In the genomic region with DNA sequence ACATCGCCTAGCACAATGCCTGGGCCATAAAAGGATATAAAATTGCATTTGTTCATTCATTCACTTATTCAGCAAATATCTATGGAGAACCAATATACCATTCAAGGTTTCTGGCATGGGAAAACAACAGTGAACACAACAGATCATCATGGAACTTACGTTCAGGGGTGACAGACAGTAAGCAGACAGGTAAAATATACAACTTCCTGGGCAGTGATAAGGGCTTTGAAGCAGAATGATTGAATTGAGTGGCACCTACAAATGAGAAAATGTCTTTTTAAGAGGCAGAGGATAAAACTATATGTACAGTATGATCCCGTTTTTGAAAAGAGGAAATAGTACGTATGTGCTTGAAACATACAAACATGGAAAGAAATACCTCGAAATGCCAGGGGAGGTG, we compare ENCODE assay signal across 1 cellular context.
TF ChIP-seq lines count a peak whose summit lies in the region.

No MANE protein-coding gene starts in this region.

TF ChIP-seq in SK-N-SH treated with all-trans-retinoic acid at 6 μM for 48 hours, 23 proteins besides CTCF, POLR2A, EP300 and RAD21 (continued from another document):
- TF ChIP-seq, protein P1, sequence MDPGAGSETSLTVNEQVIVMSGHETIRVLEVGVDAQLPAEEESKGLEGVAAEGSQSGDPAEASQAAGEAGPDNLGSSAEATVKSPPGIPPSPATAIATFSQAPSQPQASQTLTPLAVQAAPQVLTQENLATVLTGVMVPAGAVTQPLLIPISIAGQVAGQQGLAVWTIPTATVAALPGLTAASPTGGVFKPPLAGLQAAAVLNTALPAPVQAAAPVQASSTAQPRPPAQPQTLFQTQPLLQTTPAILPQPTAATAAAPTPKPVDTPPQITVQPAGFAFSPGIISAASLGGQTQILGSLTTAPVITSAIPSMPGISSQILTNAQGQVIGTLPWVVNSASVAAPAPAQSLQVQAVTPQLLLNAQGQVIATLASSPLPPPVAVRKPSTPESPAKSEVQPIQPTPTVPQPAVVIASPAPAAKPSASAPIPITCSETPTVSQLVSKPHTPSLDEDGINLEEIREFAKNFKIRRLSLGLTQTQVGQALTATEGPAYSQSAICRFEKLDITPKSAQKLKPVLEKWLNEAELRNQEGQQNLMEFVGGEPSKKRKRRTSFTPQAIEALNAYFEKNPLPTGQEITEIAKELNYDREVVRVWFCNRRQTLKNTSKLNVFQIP (CRISPR knock-in tag; IDR thresholded peaks at IDR 0.05; ENCODE audit: borderline replicate concordance, low read depth), result no peak
- TF ChIP-seq, protein P2, sequence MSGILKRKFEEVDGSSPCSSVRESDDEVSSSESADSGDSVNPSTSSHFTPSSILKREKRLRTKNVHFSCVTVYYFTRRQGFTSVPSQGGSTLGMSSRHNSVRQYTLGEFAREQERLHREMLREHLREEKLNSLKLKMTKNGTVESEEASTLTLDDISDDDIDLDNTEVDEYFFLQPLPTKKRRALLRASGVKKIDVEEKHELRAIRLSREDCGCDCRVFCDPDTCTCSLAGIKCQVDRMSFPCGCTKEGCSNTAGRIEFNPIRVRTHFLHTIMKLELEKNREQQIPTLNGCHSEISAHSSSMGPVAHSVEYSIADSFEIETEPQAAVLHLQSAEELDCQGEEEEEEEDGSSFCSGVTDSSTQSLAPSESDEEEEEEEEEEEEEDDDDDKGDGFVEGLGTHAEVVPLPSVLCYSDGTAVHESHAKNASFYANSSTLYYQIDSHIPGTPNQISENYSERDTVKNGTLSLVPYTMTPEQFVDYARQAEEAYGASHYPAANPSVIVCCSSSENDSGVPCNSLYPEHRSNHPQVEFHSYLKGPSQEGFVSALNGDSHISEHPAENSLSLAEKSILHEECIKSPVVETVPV (CRISPR knock-in tag; IDR thresholded peaks at IDR 0.05), result no peak
- TF ChIP-seq ZFP3 (CRISPR knock-in tag; IDR thresholded peaks at IDR 0.05) (no peak), ZFP30 (CRISPR knock-in tag; IDR thresholded peaks at IDR 0.05) (no peak), SNAI2 (CRISPR knock-in tag; IDR thresholded peaks at IDR 0.05) (no peak), BACH2 (CRISPR knock-in tag; IDR thresholded peaks at IDR 0.05; ENCODE audit: borderline replicate concordance) (no peak)
- TF ChIP-seq, protein P3, sequence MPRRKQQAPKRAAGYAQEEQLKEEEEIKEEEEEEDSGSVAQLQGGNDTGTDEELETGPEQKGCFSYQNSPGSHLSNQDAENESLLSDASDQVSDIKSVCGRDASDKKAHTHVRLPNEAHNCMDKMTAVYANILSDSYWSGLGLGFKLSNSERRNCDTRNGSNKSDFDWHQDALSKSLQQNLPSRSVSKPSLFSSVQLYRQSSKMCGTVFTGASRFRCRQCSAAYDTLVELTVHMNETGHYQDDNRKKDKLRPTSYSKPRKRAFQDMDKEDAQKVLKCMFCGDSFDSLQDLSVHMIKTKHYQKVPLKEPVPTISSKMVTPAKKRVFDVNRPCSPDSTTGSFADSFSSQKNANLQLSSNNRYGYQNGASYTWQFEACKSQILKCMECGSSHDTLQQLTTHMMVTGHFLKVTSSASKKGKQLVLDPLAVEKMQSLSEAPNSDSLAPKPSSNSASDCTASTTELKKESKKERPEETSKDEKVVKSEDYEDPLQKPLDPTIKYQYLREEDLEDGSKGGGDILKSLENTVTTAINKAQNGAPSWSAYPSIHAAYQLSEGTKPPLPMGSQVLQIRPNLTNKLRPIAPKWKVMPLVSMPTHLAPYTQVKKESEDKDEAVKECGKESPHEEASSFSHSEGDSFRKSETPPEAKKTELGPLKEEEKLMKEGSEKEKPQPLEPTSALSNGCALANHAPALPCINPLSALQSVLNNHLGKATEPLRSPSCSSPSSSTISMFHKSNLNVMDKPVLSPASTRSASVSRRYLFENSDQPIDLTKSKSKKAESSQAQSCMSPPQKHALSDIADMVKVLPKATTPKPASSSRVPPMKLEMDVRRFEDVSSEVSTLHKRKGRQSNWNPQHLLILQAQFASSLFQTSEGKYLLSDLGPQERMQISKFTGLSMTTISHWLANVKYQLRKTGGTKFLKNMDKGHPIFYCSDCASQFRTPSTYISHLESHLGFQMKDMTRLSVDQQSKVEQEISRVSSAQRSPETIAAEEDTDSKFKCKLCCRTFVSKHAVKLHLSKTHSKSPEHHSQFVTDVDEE (CRISPR knock-in tag; IDR thresholded peaks at IDR 0.05), result no peak
TF ChIP-seq in SK-N-SH treated with all-trans-retinoic acid at 6 μM for 48 hours: peak in this region for 0.
